ENCODE assay signal across 29 cellular contexts in the genomic region with DNA sequence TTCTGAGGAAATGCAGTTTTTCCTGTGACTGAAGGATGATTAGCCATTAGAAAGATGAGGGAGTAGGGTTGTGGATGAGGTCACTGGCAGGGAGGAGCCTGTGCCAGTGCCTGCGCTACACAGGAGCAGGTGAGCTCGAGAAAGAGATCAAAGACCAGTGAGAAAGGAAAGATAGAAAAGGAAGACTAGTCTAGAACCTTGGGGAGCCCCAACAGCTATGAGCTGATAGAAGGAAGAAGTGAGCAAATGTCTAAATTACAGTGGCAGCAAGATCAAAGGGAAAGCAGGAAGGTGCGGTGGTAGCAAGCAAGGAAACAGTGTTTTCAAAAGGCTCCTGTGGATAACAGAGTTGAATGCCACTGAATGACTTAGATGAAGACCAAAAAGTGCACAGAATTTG.
DNase-seq lines count a peak whose midpoint lies in the region; TF ChIP-seq lines count a peak whose summit lies in the region.
"Had no signal": no experiment of that assay in that cellular context is flagged by ENCODE, and none has a peak within 500 bp of the region (broad histone marks: within the 10 kb centered on the region; RNA-seq: fewer than 3 reads in every experiment).

No MANE protein-coding gene starts in this region.

- H3K4me1 Mint-ChIP-seq in activated naive CD4-positive, alpha-beta T cell treated with anti-CD3 and anti-CD28 coated beads, Interleukin-2, amount 50 U/mL, for 24 hours, result peaks cover 9% of the 10 kb centered on the region

- no peak overlapping the region for H3K4me3 ChIP-seq in coronary artery
- H3K4me3 ChIP-seq: body of pancreas, esophagus squamous epithelium, GM23248, Peyer's patch, right atrium auricular region, stomach had no signal

- H3K27ac ChIP-seq in VCaP (peak overlapping the region; percentile 66; the same call in 1 of the 2 replicates), coronary artery (no peak overlapping the region)
- H3K27ac ChIP-seq: body of pancreas, esophagus squamous epithelium, foreskin keratinocyte, GM23248, Peyer's patch, right atrium auricular region, stomach, WERI-Rb-1 had no signal

- H3K27ac Mint-ChIP-seq in activated naive CD4-positive, alpha-beta T cell treated with anti-CD3 and anti-CD28 coated beads, Interleukin-2, amount 50 U/mL, for 24 hours, result peak overlapping the region; percentile 32
- H3K27ac Mint-ChIP-seq: activated CD4-positive, alpha-beta memory T cell treated with anti-CD3 and anti-CD28 coated beads for 36 hours had no signal

- no peaks in the 10 kb centered on the region for H3K27me3 Mint-ChIP-seq in activated naive CD4-positive, alpha-beta T cell treated with anti-CD3 and anti-CD28 coated beads, Interleukin-2, amount 50 U/mL, for 24 hours
- H3K27me3 Mint-ChIP-seq: activated CD4-positive, alpha-beta memory T cell treated with anti-CD3 and anti-CD28 coated beads for 36 hours had no signal

- no peaks in the 10 kb centered on the region for H3K9me3 Mint-ChIP-seq in activated naive CD4-positive, alpha-beta T cell treated with anti-CD3 and anti-CD28 coated beads, Interleukin-2, amount 50 U/mL, for 24 hours

- H3K4me3 Mint-ChIP-seq in activated naive CD4-positive, alpha-beta T cell treated with anti-CD3 and anti-CD28 coated beads, Interleukin-2, amount 50 U/mL, for 24 hours, result peak overlapping the region; percentile 6
- H3K4me3 Mint-ChIP-seq: activated CD4-positive, alpha-beta memory T cell treated with anti-CD3 and anti-CD28 coated beads for 36 hours had no signal

- no peak for DNase-seq in activated naive CD4-positive, alpha-beta T cell treated with anti-CD3 and anti-CD28 coated beads, Interleukin-2, amount 50 U/mL, for 16 hours
- peak; percentile 2 for DNase-seq in central memory CD4-positive, alpha-beta T cell
- DNase-seq in coronary artery (ENCODE audit: low spot score), result no peak
- DNase-seq in DMS153 (lab: John Stamatoyannopoulos, UW), result no peak
- DNase-seq in DMS79 treated with DMSO at 0.1 percent for 48 hours (lab: John Stamatoyannopoulos, UW), result no peak
- DNase-seq: activated CD4-positive, alpha-beta memory T cell treated with anti-CD3 and anti-CD28 coated beads for 36 hours; activated CD8-positive, alpha-beta memory T cell treated with anti-CD3 and anti-CD28 coated beads, Interleukin-2, amount 50 U/mL, for 48 hours; body of pancreas; cerebellar nuclear complex; esophagus squamous epithelium; foreskin keratinocyte; head of caudate nucleus; islet precursor cell; left ventricle myocardium superior; mesendoderm; NCI-H2107; NCI-H446; NCI-H748 treated with DMSO at 0.1 percent for 48 hours; Peyer's patch; SHP77 treated with DMSO at 0.1 percent for 48 hours; small intestine; stimulated activated CD4-positive, alpha-beta T cell treated with anti-CD3 and anti-CD28 coated beads, Interleukin-1b, Interleukin-23, amount 100 ng/mL, for 48 hours; stomach; T1000; WERI-Rb-1 had no signal

- TF ChIP-seq CTCF in VCaP (conservative IDR thresholded peaks at IDR 0.05) (no peak), coronary artery (IDR thresholded peaks at IDR 0.05) (no peak)

- no peaks in the 10 kb centered on the region for H3K36me3 Mint-ChIP-seq in activated naive CD4-positive, alpha-beta T cell treated with anti-CD3 and anti-CD28 coated beads, Interleukin-2, amount 50 U/mL, for 24 hours
